In genomic region chr19:18496167-18496979, GRCh38 we compare ENCODE assay signal across 8 cellular contexts. TPM values are rescaled to one million over a fixed set of nuclear protein-coding genes. Genes with fewer than 3 reads are reported as not detected.
DNase-seq lines count a peak whose midpoint lies in the region; FAIRE-seq and TF ChIP-seq lines count a peak whose summit lies in the region.

No MANE protein-coding gene starts in this region.

- TF ChIP-seq CTCF in H1 (IDR thresholded peaks at IDR 0.05; ENCODE audit: control extremely low read depth in 1 of 3, insufficient read depth in 1 of 3, low read depth in 1 of 3, low read length in 3 of 3) = peak in 1 of 3 experiments; percentile 14; a peak in 1 of 4 replicates
- TF ChIP-seq CTCF in spleen (IDR thresholded peaks at IDR 0.05 in 8 of 11, conservative IDR thresholded peaks at IDR 0.05 in 3 of 11) = no peak

- 86% methylated on average over 11 of the region's 11 CpGs; no CpG with 5 or more reads in 1 of the 2 experiments for WGBS in H1 (ENCODE audit: extremely low coverage in 1 of 2, insufficient coverage in 1 of 2, insufficient read length in 1 of 2, insufficient replicate concordance in 2 of 2, low coverage in 1 of 2, low lambda C conversion rate in 2 of 2, missing lambda C conversion rate in 1 of 2), 2 experiments
- 35 to 58% (median 46%) methylated on average over 11 of the region's 11 CpGs for WGBS in spleen, 5 donors

- H3K4me1 Mint-ChIP-seq in activated CD4-positive, alpha-beta T cell treated with anti-CD3 and anti-CD28 coated beads, Interleukin-2, amount 10 ng/mL, durations not matched to agents 7 days and 5 days = peaks cover 72% of the 10 kb centered on the region

- H3K4me2 ChIP-seq in H1 (ENCODE audit: insufficient read depth in 1 of 2, low read depth in 2 of 2, low read length in 2 of 2) = no peak overlapping the region

- no peak overlapping the region for H2AFZ ChIP-seq in H1 (ENCODE audit: low read length)

- peak overlapping the region; percentile 84 for H3K27ac Mint-ChIP-seq in activated CD4-positive, alpha-beta T cell treated with anti-CD3 and anti-CD28 coated beads, Interleukin-2, amount 10 ng/mL, durations not matched to agents 7 days and 5 days

- TF ChIP-seq POLR2A in H1 (IDR thresholded peaks at IDR 0.05; ENCODE audit: control extremely low read depth in 1 of 2, low read depth in 2 of 2, low read length in 2 of 2) (no peak), spleen (IDR thresholded peaks at IDR 0.05) (no peak)

- peak overlapping the region; percentile 19 for H3K4me3 Mint-ChIP-seq in activated CD4-positive, alpha-beta T cell treated with anti-CD3 and anti-CD28 coated beads, Interleukin-2, amount 10 ng/mL, durations not matched to agents 7 days and 5 days

- H3K4me3 ChIP-seq in H1 (ENCODE audit: extremely low read depth in 1 of 4, insufficient read depth in 2 of 4, low read depth in 3 of 4, low read length in 4 of 4) (no peak overlapping the region), spleen (peak overlapping the region in 1 of 8 donors; percentile 40)

- intact Hi-C loops in spleen (cut with DNase I; ENCODE audit: low total_unique reads) = no loop called here

- H3K23ac ChIP-seq in H1 (ENCODE audit: insufficient read length) = no peak overlapping the region

- H3K27ac ChIP-seq in H1 (ENCODE audit: low read depth, low read length) (0 out of 2 replicates have a peak overlapping the region, but pooled peaks have one; percentile 5), spleen (peak overlapping the region; percentile 48 to 89 (median 77))

- no peaks in the 10 kb centered on the region for H3K27me3 Mint-ChIP-seq in activated CD4-positive, alpha-beta T cell treated with anti-CD3 and anti-CD28 coated beads, Interleukin-2, amount 10 ng/mL, durations not matched to agents 7 days and 5 days

- H3K4me1 ChIP-seq in H1 (replicated peaks in 1 of 4; ENCODE audit: control insufficient read depth in 3 of 4, insufficient read depth in 4 of 4, low read length in 3 of 4) = peaks cover 0 to 9% (median 2%) of the 10 kb centered on the region in 4 experiments; a peak in 3 of 7 replicates
- peaks cover 61 to 100% (median 97%) of the 10 kb centered on the region in 6 donors for H3K4me1 ChIP-seq in spleen

- peak overlapping the region; percentile 41 for H4K8ac ChIP-seq in H1 (ENCODE audit: extremely low read depth, insufficient read depth, low read length)

- H4K91ac ChIP-seq in H1 (replicated peaks; ENCODE audit: insufficient read length, low read length) = peak overlapping the region; percentile 19

- no peaks in the 10 kb centered on the region for H3K23me2 ChIP-seq in H1 (ENCODE audit: low read depth, low read length)

- H3K27me3 ChIP-seq in H1 (replicated peaks in 1 of 4; ENCODE audit: control insufficient read depth in 3 of 4, extremely low read depth in 1 of 4, insufficient read depth in 3 of 4, low read length in 3 of 4) (no peaks in the 10 kb centered on the region), spleen (replicated peaks in 1 of 7) (no peaks in the 10 kb centered on the region)

- H4K5ac ChIP-seq in H1 (ENCODE audit: insufficient read length, low read depth, low read length) = no peak overlapping the region

- no peak overlapping the region for H2BK120ac ChIP-seq in H1 (replicated peaks; ENCODE audit: low read depth, low read length)

- DNase-seq in Daoy (ENCODE audit: low read depth) (peak; percentile 70), Kasumi-1 (lab: John Stamatoyannopoulos, UW) (peak; percentile 93 to 95), H1 (ENCODE audit: low read depth in 1 of 2, low spot score in 2 of 2) (no peak), spleen (peak; percentile 85), NCI-H128 (lab: John Stamatoyannopoulos, UW; ENCODE audit: unreplicated experiment) (no peak), NCI-H2081 treated with DMSO at 0.1 percent for 48 hours (lab: John Stamatoyannopoulos, UW) (no peak), epidermal melanocyte (ENCODE audit: insufficient read length, low spot score) (no peak)
- DNase-seq in activated CD4-positive, alpha-beta T cell treated with anti-CD3 and anti-CD28 coated beads, Interleukin-2, amount 10 ng/mL, durations not matched to agents 7 days and 5 days = peak; percentile 63

- no peak overlapping the region for H3K56ac ChIP-seq in H1 (replicated peaks; ENCODE audit: insufficient read length, low read depth, low read length)

- H3K9me3 ChIP-seq in H1 (ENCODE audit: insufficient read depth in 2 of 2, low read depth in 1 of 2, low read length in 1 of 2) = no peaks in the 10 kb centered on the region
- no peaks in the 10 kb centered on the region for H3K9me3 ChIP-seq in spleen

- POLR2A ChIA-PET in activated CD4-positive, alpha-beta T cell treated with anti-CD3 and anti-CD28 coated beads, Interleukin-2, amount 10 ng/mL, durations not matched to agents 7 days and 5 days (lab: Charles Lee) = interaction anchor here (0.5 to 1.2 kb wide), 3 partner anchors 9 to 96 kb away, joined by 4 to 7 read pairs (median 6); partner anchors contain the start of gene UBA52
- POLR2A ChIA-PET in H1 (lab: Charles Lee; ENCODE audit: partially characterized antibody) = interaction anchor here (0.6 kb wide), 1 partner anchor 67 kb away, joined by 6 read pairs; no protein-coding TSS in a partner anchor

- CTCF ChIA-PET in activated CD4-positive, alpha-beta T cell treated with anti-CD3 and anti-CD28 coated beads, Interleukin-2, amount 10 ng/mL, durations not matched to agents 7 days and 5 days (lab: Charles Lee) = interaction anchor here (0.9 to 2.5 kb wide), 10 partner anchors 9 to 350 kb away, joined by 3 to 11 read pairs (median 4); partner anchors contain the start of gene ELL
- CTCF ChIA-PET in H1 (lab: Charles Lee; ENCODE audit: partially characterized antibody) = interaction anchor here (0.6 to 32.9 kb wide), 9 partner anchors 5 to 543 kb away, joined by 3 to 458 read pairs (median 6); partner anchors contain the start of gene ELL

- no peaks in the 10 kb centered on the region for H3K9me3 Mint-ChIP-seq in activated CD4-positive, alpha-beta T cell treated with anti-CD3 and anti-CD28 coated beads, Interleukin-2, amount 10 ng/mL, durations not matched to agents 7 days and 5 days

- no peak for FAIRE-seq in H1 (lab: Jason Lieb, UNC)

- peak overlapping the region; percentile 90; the same call in 1 of the 2 replicates for H2AK5ac ChIP-seq in H1 (ENCODE audit: low read depth, low read length)

- H3K36me3 ChIP-seq in H1 (ENCODE audit: control insufficient read depth in 2 of 4, insufficient read depth in 4 of 4, low read length in 3 of 4) (no peaks in the 10 kb centered on the region), spleen (peaks cover 0 to 7% (median 0%) of the 10 kb centered on the region in 6 donors)

- H4K20me1 ChIP-seq in H1 (replicated peaks in 1 of 2; ENCODE audit: control insufficient read depth in 1 of 2, insufficient read depth in 2 of 2, low read length in 2 of 2) = peaks cover 14 to 29% of the 10 kb centered on the region in 2 experiments

- H2BK15ac ChIP-seq in H1 (ENCODE audit: low read length) = no peak overlapping the region; the same call in 1 of the 2 replicates

- peaks cover 0 to 37% of the 10 kb centered on the region in 2 experiments; a peak in 2 of 4 replicates for H3K79me2 ChIP-seq in H1 (ENCODE audit: control insufficient read depth in 1 of 2, insufficient read depth in 2 of 2, low read length in 2 of 2)

- no peak overlapping the region for H3K18ac ChIP-seq in H1 (ENCODE audit: extremely low read depth, low read length)

- H3K36me3 Mint-ChIP-seq in activated CD4-positive, alpha-beta T cell treated with anti-CD3 and anti-CD28 coated beads, Interleukin-2, amount 10 ng/mL, durations not matched to agents 7 days and 5 days (ENCODE audit: low read depth) = no peaks in the 10 kb centered on the region

- no peak overlapping the region for H3K14ac ChIP-seq in H1 (ENCODE audit: insufficient read length)

- no peak overlapping the region for H3K4ac ChIP-seq in H1 (replicated peaks; ENCODE audit: insufficient read length, low read depth, low read length)

- H2BK12ac ChIP-seq in H1 (ENCODE audit: low read depth, low read length) = no peak overlapping the region

- TF ChIP-seq EP300 in H1 (IDR thresholded peaks at IDR 0.05; ENCODE audit: borderline replicate concordance in 1 of 2, low read depth in 2 of 2, low read length in 2 of 2) = no peak

- H3K79me1 ChIP-seq in H1 (ENCODE audit: low read depth, low read length) = peaks cover 24% of the 10 kb centered on the region

- no peak for TF ChIP-seq RAD21 in H1 (IDR thresholded peaks at IDR 0.05 in 1 of 2, conservative IDR thresholded peaks at IDR 0.05 in 1 of 2; ENCODE audit: low read depth in 2 of 2, low read length in 2 of 2)

- no peak overlapping the region for H2BK20ac ChIP-seq in H1 (ENCODE audit: low read length)

- H2BK5ac ChIP-seq in H1 (ENCODE audit: low read depth, low read length) = peak overlapping the region; percentile 52; the same call in 1 of the 2 replicates

- no peak overlapping the region for H3K9ac ChIP-seq in H1 (replicated peaks in 1 of 4; ENCODE audit: extremely low read depth in 1 of 4, low read depth in 3 of 4, low read length in 3 of 4)

RNA-seq across cellular contexts. Expression of gene ELL, which starts 25.5 kb away (rescaled TPM):
- 12.8 and 14.2 TPM in 2 replicates for total RNA-seq in Daoy (2014; rRNA removed; shearing (Covaris generic))
- 10 to 100 TPM; 20.3 to 20.9 TPM for total RNA-seq in activated CD4-positive, alpha-beta T cell treated with anti-CD3 and anti-CD28 coated beads, Interleukin-2, amount 10 ng/mL, durations not matched to agents 7 days and 5 days
- total RNA-seq in H1 (2021; fragmentation: NEBNext Ultra II Directional; extraction: Animal tissue kit (Norgen Biotek cat#: 25700)) = 10.2 and 10.5 TPM in 2 replicates
- 5.2 and 8.8 TPM in 2 replicates for polyA plus RNA-seq in H1 (2011; rRNA removed)
- 6.5 TPM for polyA plus RNA-seq in H1 (2011; cell fraction: cytosol; rRNA removed)
- polyA plus RNA-seq in H1 (2011; cell fraction: nucleus; rRNA removed) = 12.6 TPM
- 4.6 to 7.6 TPM (median 7.4 TPM) in 4 replicates for polyA plus RNA-seq in H1 (2012, experiment 1 of 2)
- polyA plus RNA-seq in H1 (2012, experiment 2 of 2) = 6.4 TPM
- 5.6 TPM for polyA plus RNA-seq in H1 (2013, experiment 1 of 2)
- 6.2 TPM for polyA plus RNA-seq in H1 (2013, experiment 2 of 2)
- polyA minus RNA-seq in H1 (2011; rRNA and poly(A)+ RNA removed) = 3.6 and 5.4 TPM in 2 replicates
- polyA minus RNA-seq in H1 (2011; cell fraction: cytosol; rRNA and poly(A)+ RNA removed) = 6.4 TPM
- 10.7 TPM for polyA minus RNA-seq in H1 (2011; cell fraction: nucleus; rRNA and poly(A)+ RNA removed)
- total RNA-seq in spleen = 10 to 100 TPM; 23.0 to 44.8 (median 32.1) TPM
- polyA plus RNA-seq in spleen = 10 to 100 TPM in 1 of 3 donors, 1 to 10 TPM in 2; 4.5 to 14.2 (median 7.9) TPM

RNA-seq across cellular contexts. Expression of gene FKBP8, which starts 47.0 kb away (rescaled TPM):
- total RNA-seq in Daoy (2014; rRNA removed; shearing (Covaris generic)) = 169 and 180 TPM in 2 replicates
- 100 to 1,000 TPM; 185 to 206 TPM for total RNA-seq in activated CD4-positive, alpha-beta T cell treated with anti-CD3 and anti-CD28 coated beads, Interleukin-2, amount 10 ng/mL, durations not matched to agents 7 days and 5 days
- 264 and 273 TPM in 2 replicates for total RNA-seq in H1 (2021; fragmentation: NEBNext Ultra II Directional; extraction: Animal tissue kit (Norgen Biotek cat#: 25700))
- polyA plus RNA-seq in H1 (2011; rRNA removed) (309 and 441 TPM in 2 replicates), spleen (100 to 1,000 TPM; 131 to 276 (median 141) TPM)
- 383 TPM for polyA plus RNA-seq in H1 (2011; cell fraction: cytosol; rRNA removed)
- 364 TPM for polyA plus RNA-seq in H1 (2011; cell fraction: nucleus; rRNA removed)
- polyA plus RNA-seq in H1 (2012, experiment 1 of 2) = 208 to 378 TPM (median 354 TPM) in 4 replicates
- 339 TPM for polyA plus RNA-seq in H1 (2012, experiment 2 of 2)
- 164 TPM for polyA plus RNA-seq in H1 (2013, experiment 1 of 2)
- 163 TPM for polyA plus RNA-seq in H1 (2013, experiment 2 of 2)
- polyA minus RNA-seq in H1 (2011; rRNA and poly(A)+ RNA removed) = 84.8 and 104 TPM in 2 replicates
- polyA minus RNA-seq in H1 (2011; cell fraction: cytosol; rRNA and poly(A)+ RNA removed) = 178 TPM
- 121 TPM for polyA minus RNA-seq in H1 (2011; cell fraction: nucleus; rRNA and poly(A)+ RNA removed)
- 100 to 1,000 TPM; 183 to 309 (median 203) TPM for total RNA-seq in spleen

RNA-seq across cellular contexts. Expression of gene ISYNA1, which starts 58.4 kb away (rescaled TPM):
- total RNA-seq in Daoy (2014; rRNA removed; shearing (Covaris generic)) = 7.0 and 7.4 TPM in 2 replicates
- total RNA-seq in activated CD4-positive, alpha-beta T cell treated with anti-CD3 and anti-CD28 coated beads, Interleukin-2, amount 10 ng/mL, durations not matched to agents 7 days and 5 days = 10 to 100 TPM; 10.7 to 12.1 TPM
- 207 and 215 TPM in 2 replicates for total RNA-seq in H1 (2021; fragmentation: NEBNext Ultra II Directional; extraction: Animal tissue kit (Norgen Biotek cat#: 25700))
- polyA plus RNA-seq in H1 (2011; rRNA removed) = 264 and 330 TPM in 2 replicates
- 164 TPM for polyA plus RNA-seq in H1 (2011; cell fraction: cytosol; rRNA removed)
- 558 TPM for polyA plus RNA-seq in H1 (2011; cell fraction: nucleus; rRNA removed)
- 147 to 255 TPM (median 231 TPM) in 4 replicates for polyA plus RNA-seq in H1 (2012, experiment 1 of 2)
- polyA plus RNA-seq in H1 (2012, experiment 2 of 2) = 269 TPM
- 172 TPM for polyA plus RNA-seq in H1 (2013, experiment 1 of 2)
- polyA plus RNA-seq in H1 (2013, experiment 2 of 2) = 158 TPM
- 67.7 and 79.7 TPM in 2 replicates for polyA minus RNA-seq in H1 (2011; rRNA and poly(A)+ RNA removed)
- 153 TPM for polyA minus RNA-seq in H1 (2011; cell fraction: cytosol; rRNA and poly(A)+ RNA removed)
- polyA minus RNA-seq in H1 (2011; cell fraction: nucleus; rRNA and poly(A)+ RNA removed) = 97.1 TPM
- 10 to 100 TPM; 37.5 to 82.3 (median 44.4) TPM for total RNA-seq in spleen
- 10 to 100 TPM; 31.7 to 58.2 (median 49.0) TPM for polyA plus RNA-seq in spleen

Comparison
In these comparisons a context has a peak if more than half of its experiments do, and no peak if none do; other contexts are left out.
1. DNase-seq: peak in Daoy (single experiment), Kasumi-1 (2 of 2), activated CD4-positive, alpha-beta T cell treated with anti-CD3 and anti-CD28 coated beads, Interleukin-2, amount 10 ng/mL, durations not matched to agents 7 days and 5 days (single experiment) and spleen (single experiment); none in H1 (0 of 2), NCI-H128 (single experiment), NCI-H2081 treated with DMSO at 0.1 percent for 48 hours (single experiment) and epidermal melanocyte (single experiment).